Comparison of ENCODE assay signal across 9 cellular contexts in genomic region chr10:21078410-21079329, GRCh38.
DNase-seq lines count a peak whose midpoint lies in the region; ATAC-seq and TF ChIP-seq lines count a peak whose summit lies in the region.
"Had no signal": no experiment of that assay in that cellular context is flagged by ENCODE, and none has a peak within 500 bp of the region (broad histone marks: within the 10 kb centered on the region; RNA-seq: fewer than 3 reads in every experiment).

No MANE protein-coding gene starts in this region.

- no peaks in the 10 kb centered on the region for H3K9me3 Mint-ChIP-seq in natural killer cell
- H3K9me3 Mint-ChIP-seq: T-helper 1 cell treated with Interleukin-12 subunit alpha and Interleukin-12 subunit beta and Interleukin-4 antibody, amounts not matched to agents 30 μg/mL and 1 μg/mL, for 36 hours had no signal

- H3K27ac ChIP-seq in KMS-11 (no peak overlapping the region), Peyer's patch (no peak overlapping the region), left lung (no peak overlapping the region), tibial artery (no peak overlapping the region)

- no peaks in the 10 kb centered on the region for H4K20me1 ChIP-seq in KMS-11 (ENCODE audit: insufficient read depth)

- peak overlapping the region; percentile 16; the same call in 1 of the 2 replicates for H2AFZ ChIP-seq in KMS-11 (ENCODE audit: low read depth)

- H3K4me2 ChIP-seq in KMS-11, result no peak overlapping the region

- H3K36me3 Mint-ChIP-seq in natural killer cell, result no peaks in the 10 kb centered on the region

- DNase-seq in Caki2 (ENCODE audit: low read depth) (peak; percentile 65), Peyer's patch (peak in 2 of 3 donors; percentile 56 to 81), dedifferentiated amniotic fluid mesenchymal stem cell (ENCODE audit: extremely low spot score) (peak; percentile 56), left lung (peak in 1 of 2 donors; percentile 47), tibial artery (peak; percentile 47 to 65), natural killer cell (no peak)

- no peak overlapping the region for H3K4me3 Mint-ChIP-seq in natural killer cell
- H3K4me3 Mint-ChIP-seq: T-helper 1 cell treated with Interleukin-12 subunit alpha and Interleukin-12 subunit beta and Interleukin-4 antibody, amounts not matched to agents 30 μg/mL and 1 μg/mL, for 36 hours had no signal

- intact Hi-C loops in left lung (cut with DNase I) (no loop called here), tibial artery (cut with DNase I; ENCODE audit: low total_unique reads) (no loop called here), natural killer cell (cut with micrococcal nuclease) (no loop called here)

- H3K9ac ChIP-seq in KMS-11, result no peak overlapping the region

- H3K4me3 ChIP-seq in KMS-11 (IDR thresholded peaks at IDR 0.05; ENCODE audit: insufficient read depth, low read depth, low read length), result no peak overlapping the region
- no peak overlapping the region for H3K4me3 ChIP-seq in Peyer's patch
- no peak overlapping the region for H3K4me3 ChIP-seq in left lung
- no peak overlapping the region for H3K4me3 ChIP-seq in tibial artery

- ATAC-seq in GM19372 (IDR thresholded peaks at IDR 0.05; ENCODE audit: low read depth, unreplicated experiment) (peak; percentile 76), left lung (peak; percentile 94), natural killer cell (no peak)

- no peaks in the 10 kb centered on the region for H3K79me2 ChIP-seq in KMS-11 (ENCODE audit: insufficient read depth, low read depth)

- H3K4me1 Mint-ChIP-seq in natural killer cell, result no peaks in the 10 kb centered on the region

- H3K9me3 ChIP-seq in Peyer's patch (no peaks in the 10 kb centered on the region), left lung (no peaks in the 10 kb centered on the region), tibial artery (no peaks in the 10 kb centered on the region)

- in situ Hi-C loops in Caki2 (cut with HindIII; ENCODE audit: low pct_unique_long_range_greater_than_20kb, low sequenced_read_pairs), result no loop called here

- no peaks in the 10 kb centered on the region for H3K27me3 ChIP-seq in KMS-11 (ENCODE audit: insufficient read depth, low read depth)
- no peaks in the 10 kb centered on the region for H3K27me3 ChIP-seq in Peyer's patch
- H3K27me3 ChIP-seq in left lung, result no peaks in the 10 kb centered on the region
- H3K27me3 ChIP-seq in tibial artery, result no peaks in the 10 kb centered on the region

- no peaks in the 10 kb centered on the region for H3K36me3 ChIP-seq in KMS-11 (ENCODE audit: insufficient read depth)
- no peaks in the 10 kb centered on the region for H3K36me3 ChIP-seq in Peyer's patch
- H3K36me3 ChIP-seq in left lung, result no peaks in the 10 kb centered on the region
- H3K36me3 ChIP-seq in tibial artery, result no peaks in the 10 kb centered on the region

- no peak for TF ChIP-seq POLR2A in Peyer's patch (IDR thresholded peaks at IDR 0.05)

- H3K4me1 ChIP-seq in KMS-11 (ENCODE audit: low read depth, poor library complexity, severe bottlenecking) (no peaks in the 10 kb centered on the region), Peyer's patch (peaks cover 0 to 9% (median 0%) of the 10 kb centered on the region in 4 donors), left lung (peaks cover 0 to 7% of the 10 kb centered on the region in 2 donors), tibial artery (peaks cover 0 to 6% (median 0%) of the 10 kb centered on the region in 4 donors)

- H3K27ac Mint-ChIP-seq in natural killer cell, result no peak overlapping the region
- H3K27ac Mint-ChIP-seq: T-helper 1 cell treated with Interleukin-12 subunit alpha and Interleukin-12 subunit beta and Interleukin-4 antibody, amounts not matched to agents 30 μg/mL and 1 μg/mL, for 36 hours had no signal

- H3K27me3 Mint-ChIP-seq in natural killer cell (ENCODE audit: low read depth in 2 of 2), result peaks cover 4 to 8% of the 10 kb centered on the region in 2 donors

- peak; percentile 88 for TF ChIP-seq CTCF in KMS-11 (conservative IDR thresholded peaks at IDR 0.05; ENCODE audit: low read depth, low read length)
- peak in 4 of 6 experiments; percentile 48 to 77 (median 70) for TF ChIP-seq CTCF in Peyer's patch (IDR thresholded peaks at IDR 0.05)
- TF ChIP-seq CTCF in left lung (IDR thresholded peaks at IDR 0.05), result peak; percentile 51 to 52
- peak; percentile 48 to 59 for TF ChIP-seq CTCF in tibial artery (IDR thresholded peaks at IDR 0.05)
- TF ChIP-seq CTCF in natural killer cell (IDR thresholded peaks at IDR 0.05), result no peak

Comparison
In these comparisons a context has a peak if more than half of its experiments do, and no peak if none do; other contexts are left out.
1. ATAC-seq: peak in GM19372 (single experiment) and left lung (single experiment); none in natural killer cell (0 of 3).